ENCODE assay signal across 1 cellular context in genomic region chr22:42188808-42189447, GRCh38.
A peak's percentile ranks its signal among the peaks of the same experiment; 100 is the strongest.
TF ChIP-seq lines count a peak whose summit lies in the region.

No MANE protein-coding gene starts in this region.

TF ChIP-seq in HCT116, 20 proteins besides CTCF, POLR2A, EP300 and RAD21 (continued from another document):
- TF ChIP-seq REST (IDR thresholded peaks at IDR 0.05; ENCODE audit: low read depth), result peak; percentile 21; the same call in 1 of the 2 replicates
- TF ChIP-seq ATF3 (IDR thresholded peaks at IDR 0.05), result no peak
- TF ChIP-seq SP1 (IDR thresholded peaks at IDR 0.05; ENCODE audit: low read depth), result peak; percentile 57
- no peak for TF ChIP-seq YY1 (IDR thresholded peaks at IDR 0.05; ENCODE audit: extremely low read depth, insufficient replicate concordance, low read depth, low read length)
- TF ChIP-seq MAX (IDR thresholded peaks at IDR 0.05), result peak; percentile 52; the same call in 1 of the 2 replicates
